Comparison of ENCODE assay signal across 1 cellular context in genomic region chr13:48158915-48159314, GRCh38.
TF ChIP-seq lines count a peak whose summit lies in the region.

No MANE protein-coding gene starts in this region.

TF ChIP-seq in GM23338, 12 proteins besides CTCF, POLR2A, EP300 and RAD21 (continued from another document):
- TF ChIP-seq REST (IDR thresholded peaks at IDR 0.05; ENCODE audit: unreplicated experiment) = no peak
- TF ChIP-seq ZNF462 (CRISPR knock-in tag; IDR thresholded peaks at IDR 0.05) = no peak
- no peak for TF ChIP-seq EZH2 (IDR thresholded peaks at IDR 0.05; ENCODE audit: low read depth, unreplicated experiment)
- no peak for TF ChIP-seq CREB1 (CRISPR knock-in tag; IDR thresholded peaks at IDR 0.05; ENCODE audit: low read depth)
- TF ChIP-seq STAT1 (IDR thresholded peaks at IDR 0.05; ENCODE audit: unreplicated experiment) = no peak
- no peak for TF ChIP-seq EZH2phosphoT487 (IDR thresholded peaks at IDR 0.05; ENCODE audit: unreplicated experiment)
- TF ChIP-seq NANOG (IDR thresholded peaks at IDR 0.05; ENCODE audit: borderline replicate concordance) = no peak
